Comparison of ENCODE assay signal across 8 cellular contexts in genomic region chr17:48678141-48678971, GRCh38. TPM values are rescaled to one million over a fixed set of nuclear protein-coding genes. Genes with fewer than 3 reads are reported as not detected.
DNase-seq lines count a peak whose midpoint lies in the region; ATAC-seq and TF ChIP-seq lines count a peak whose summit lies in the region.

No MANE protein-coding gene starts in this region.

- peak; percentile 94 for ATAC-seq in CD4-positive, alpha-beta T cell (ENCODE audit: poor library complexity)
- peak; percentile 92 for ATAC-seq in activated CD4-positive, alpha-beta T cell treated with anti-CD3 and anti-CD28 coated beads for 36 hours
- ATAC-seq in GM21447 (IDR thresholded peaks at IDR 0.05; ENCODE audit: unreplicated experiment), result no peak

- no peak overlapping the region for H3K27ac ChIP-seq in CD4-positive, alpha-beta T cell (ENCODE audit: low read depth, low read length)
- H3K27ac ChIP-seq in HEK293 (ENCODE audit: extremely low read depth, low read depth, low read length), result no peak overlapping the region

- H3K36me3 Mint-ChIP-seq in CD4-positive, alpha-beta T cell (ENCODE audit: low read depth), result no peaks in the 10 kb centered on the region
- no peaks in the 10 kb centered on the region for H3K36me3 Mint-ChIP-seq in activated CD4-positive, alpha-beta T cell treated with anti-CD3 and anti-CD28 coated beads for 36 hours (ENCODE audit: low read depth)

- H3K4me1 Mint-ChIP-seq in CD4-positive, alpha-beta T cell (ENCODE audit: low read depth), result no peaks in the 10 kb centered on the region
- no peaks in the 10 kb centered on the region for H3K4me1 Mint-ChIP-seq in activated CD4-positive, alpha-beta T cell treated with anti-CD3 and anti-CD28 coated beads for 36 hours

- TF ChIP-seq CTCF in CD4-positive, alpha-beta T cell (IDR thresholded peaks at IDR 0.05), result peak; percentile 98
- peak; percentile 98 for TF ChIP-seq CTCF in HEK293 (tag by site-specific recombination; IDR thresholded peaks at IDR 0.05)

- no peak overlapping the region for H3K4me3 ChIP-seq in HEK293 (ENCODE audit: low read depth, low read length)

- no peaks in the 10 kb centered on the region for H3K4me1 ChIP-seq in HEK293 (ENCODE audit: control insufficient read depth, insufficient read depth, low read length)

- H3K27me3 Mint-ChIP-seq in CD4-positive, alpha-beta T cell, result peaks cover 81% of the 10 kb centered on the region
- H3K27me3 Mint-ChIP-seq in activated CD4-positive, alpha-beta T cell treated with anti-CD3 and anti-CD28 coated beads for 36 hours, result peaks cover 34% of the 10 kb centered on the region

- intact Hi-C loops in CD4-positive, alpha-beta T cell (cut with DNase I, micrococcal nuclease), result loop anchor here (1.0 to 10.0 kb wide), 5 partner anchors 200 to 616 kb away; no protein-coding TSS in a partner anchor
- intact Hi-C loops in activated CD4-positive, alpha-beta T cell treated with anti-CD3 and anti-CD28 coated beads for 36 hours (cut with DNase I, micrococcal nuclease), result loop anchor here (1.0 to 10.0 kb wide), 8 partner anchors 38 to 356 kb away; no protein-coding TSS in a partner anchor

- no peaks in the 10 kb centered on the region for H3K9me3 ChIP-seq in CD4-positive, alpha-beta T cell (ENCODE audit: control insufficient read depth, low read length)
- H3K9me3 ChIP-seq in HEK293 (ENCODE audit: control insufficient read depth, insufficient read depth, low read depth, low read length), result no peaks in the 10 kb centered on the region

- DNase-seq in CD4-positive, alpha-beta T cell, result peak; percentile 39 to 75 (median 60)
- DNase-seq in NCI-H2227 (lab: John Stamatoyannopoulos, UW; ENCODE audit: unreplicated experiment) (peak; percentile 83), cerebellum (ENCODE audit: low spot score) (peak; percentile 15), left kidney (ENCODE audit: low read depth, low spot score) (peak; percentile 85)
- peak; percentile 84 for DNase-seq in activated CD4-positive, alpha-beta T cell treated with anti-CD3 and anti-CD28 coated beads for 36 hours
- DNase-seq in stimulated activated CD4-positive, alpha-beta T cell treated with anti-CD3 and anti-CD28 coated beads, Interleukin-4, amount 100 ng/mL, for 4 hours, result peak; percentile 51 to 71

- POLR2A ChIA-PET in CD4-positive, alpha-beta T cell (lab: Charles Lee), result interaction anchor here (1.2 to 1.3 kb wide), 3 partner anchors 39 to 206 kb away, joined by 3 to 8 read pairs (median 4); no protein-coding TSS in a partner anchor
- POLR2A ChIA-PET in HEK293 (lab: Yijun Ruan, JAX), result interaction anchor here (0.8 to 2.1 kb wide), 6 partner anchors 32 to 206 kb away, joined by 3 to 7 read pairs (median 6); partner anchors contain the start of gene HOXB13
- POLR2A ChIA-PET in activated CD4-positive, alpha-beta T cell treated with anti-CD3 and anti-CD28 coated beads for 36 hours (lab: Charles Lee), result interaction anchor here (0.5 to 1.2 kb wide), 3 partner anchors 31 to 321 kb away, joined by 3 read pairs; no protein-coding TSS in a partner anchor

- H3K27ac Mint-ChIP-seq in CD4-positive, alpha-beta T cell, result no peak overlapping the region
- H3K27ac Mint-ChIP-seq in activated CD4-positive, alpha-beta T cell treated with anti-CD3 and anti-CD28 coated beads for 36 hours, result no peak overlapping the region

- CTCF ChIA-PET in CD4-positive, alpha-beta T cell (lab: Charles Lee), result interaction anchor here (0.5 to 3.4 kb wide), 31 partner anchors 9 to 357 kb away, joined by 3 to 23 read pairs (median 6); partner anchors contain the start of gene HOXB13
- CTCF ChIA-PET in HEK293 (lab: Yijun Ruan, JAX), result interaction anchor here (0.5 to 17.1 kb wide), 67 partner anchors 9 to 1007 kb away, joined by 3 to 365 read pairs (median 6); partner anchors contain the start of genes ATP5MC1, HOXB13, HOXB9 and PRAC2
- CTCF ChIA-PET in activated CD4-positive, alpha-beta T cell treated with anti-CD3 and anti-CD28 coated beads for 36 hours (lab: Charles Lee), result interaction anchor here (0.5 to 4.8 kb wide), 74 partner anchors 9 to 803 kb away, joined by 3 to 70 read pairs (median 5); partner anchors contain the start of genes ATP5MC1, PRAC1 and PRAC2

- peaks cover 18% of the 10 kb centered on the region for H3K27me3 ChIP-seq in CD4-positive, alpha-beta T cell (ENCODE audit: control insufficient read depth, insufficient read depth, low read length)

- H3K9me3 Mint-ChIP-seq in CD4-positive, alpha-beta T cell, result no peaks in the 10 kb centered on the region
- H3K9me3 Mint-ChIP-seq in activated CD4-positive, alpha-beta T cell treated with anti-CD3 and anti-CD28 coated beads for 36 hours (ENCODE audit: low read depth), result no peaks in the 10 kb centered on the region

- H3K36me3 ChIP-seq in HEK293 (ENCODE audit: control insufficient read depth in 2 of 2, insufficient read depth in 1 of 2, low read length in 2 of 2), result no peaks in the 10 kb centered on the region

- no peak overlapping the region for H3K4me3 Mint-ChIP-seq in CD4-positive, alpha-beta T cell
- H3K4me3 Mint-ChIP-seq in activated CD4-positive, alpha-beta T cell treated with anti-CD3 and anti-CD28 coated beads for 36 hours, result no peak overlapping the region

TF ChIP-seq in HEK293, 187 proteins besides CTCF, POLR2A, EP300 and RAD21 (continues in another document):
- TF ChIP-seq ZNF423 (tag by site-specific recombination; IDR thresholded peaks at IDR 0.05) (peak; percentile 10; the same call in 1 of the 2 replicates), ZFP41 (tag by site-specific recombination; IDR thresholded peaks at IDR 0.05; ENCODE audit: borderline replicate concordance) (no peak), RBAK (tag by site-specific recombination; IDR thresholded peaks at IDR 0.05) (no peak), ZNF654 (tag by site-specific recombination; IDR thresholded peaks at IDR 0.05; ENCODE audit: low read depth) (peak; percentile 83), ZNF785 (tag by site-specific recombination; IDR thresholded peaks at IDR 0.05) (0 out of 2 replicates have a peak, but pooled peaks have one; percentile 45), ATF2 (tag by site-specific recombination; IDR thresholded peaks at IDR 0.05; ENCODE audit: low read depth) (no peak), ZNF660 (tag by site-specific recombination; IDR thresholded peaks at IDR 0.05) (0 out of 2 replicates have a peak, but pooled peaks have one; percentile 39), ZBTB17 (tag by site-specific recombination; IDR thresholded peaks at IDR 0.05) (peak; percentile 98), ZFP37 (tag by site-specific recombination; IDR thresholded peaks at IDR 0.05) (no peak; the same call in 1 of the 2 replicates), ZNF248 (tag by site-specific recombination; IDR thresholded peaks at IDR 0.05) (no peak), ZBTB20 (tag by site-specific recombination; IDR thresholded peaks at IDR 0.05) (peak; percentile 34), GLIS1 (tag by site-specific recombination; IDR thresholded peaks at IDR 0.05) (0 out of 2 replicates have a peak, but pooled peaks have one; percentile 21), PBX3 (CRISPR knock-in tag; IDR thresholded peaks at IDR 0.05) (0 out of 2 replicates have a peak, but pooled peaks have one; percentile 53)

RNA-seq across cellular contexts. Expression of gene PRAC1, which starts 44.0 kb away (rescaled TPM):
- not detected for total RNA-seq in CD4-positive, alpha-beta T cell
- total RNA-seq in activated CD4-positive, alpha-beta T cell treated with anti-CD3 and anti-CD28 coated beads for 36 hours, result not detected
- not detected for total RNA-seq in cerebellum

RNA-seq across cellular contexts. Expression of gene PRAC2, which starts 44.6 kb away (rescaled TPM):
- total RNA-seq in CD4-positive, alpha-beta T cell, result not detected
- not detected for total RNA-seq in activated CD4-positive, alpha-beta T cell treated with anti-CD3 and anti-CD28 coated beads for 36 hours
- total RNA-seq in cerebellum, result not detected

RNA-seq across cellular contexts. Expression of gene HOXB13, which starts 50.2 kb away (rescaled TPM):
- total RNA-seq in CD4-positive, alpha-beta T cell, result not detected
- not detected for total RNA-seq in activated CD4-positive, alpha-beta T cell treated with anti-CD3 and anti-CD28 coated beads for 36 hours
- not detected for total RNA-seq in cerebellum

RNA-seq across cellular contexts. Expression of gene HOXB9, which starts 52.2 kb away (rescaled TPM):
- not detected for total RNA-seq in CD4-positive, alpha-beta T cell
- total RNA-seq in activated CD4-positive, alpha-beta T cell treated with anti-CD3 and anti-CD28 coated beads for 36 hours, result 1 to 10 TPM; 1.9 to 2.5 TPM
- 0.09 TPM for total RNA-seq in cerebellum

Comparison
In these comparisons a context has a peak if more than half of its experiments do, and no peak if none do; other contexts are left out.
1. DNase-seq: peak in every context shown above with its lines; median percentile 85 in left kidney; 84 in activated CD4-positive, alpha-beta T cell treated with anti-CD3 and anti-CD28 coated beads for 36 hours; 83 in NCI-H2227; 61 in stimulated activated CD4-positive, alpha-beta T cell treated with anti-CD3 and anti-CD28 coated beads, Interleukin-4, amount 100 ng/mL, for 4 hours; 60 in CD4-positive, alpha-beta T cell; 15 in cerebellum.